Comparison of ENCODE assay signal across 1 cellular context in genomic region chr16:88452485-88453216, GRCh38.
TF ChIP-seq lines count a peak whose summit lies in the region.

No MANE protein-coding gene starts in this region.

TF ChIP-seq in K562, 482 proteins besides CTCF, POLR2A, EP300 and RAD21 (continued from another document and continues in another):
- no peak for TF ChIP-seq TAL1 (IDR thresholded peaks at IDR 0.05)
- TF ChIP-seq ZNF518B (CRISPR knock-in tag; IDR thresholded peaks at IDR 0.05): no peak
- TF ChIP-seq ZZZ3 (IDR thresholded peaks at IDR 0.05): no peak
- no peak for TF ChIP-seq ETS2 (tag; IDR thresholded peaks at IDR 0.05; ENCODE audit: borderline replicate concordance, poor library complexity, severe bottlenecking)
- TF ChIP-seq ARID4B (CRISPR knock-in tag; IDR thresholded peaks at IDR 0.05): peak; percentile 87
- TF ChIP-seq FUS (optimal IDR thresholded peaks at IDR 0.05; ENCODE audit: low read depth, low read length): peak; percentile 25
- no peak for TF ChIP-seq ID3 (CRISPR knock-in tag; IDR thresholded peaks at IDR 0.05)
- TF ChIP-seq ID3 (tag; IDR thresholded peaks at IDR 0.05): peak; percentile 63; the same call in 1 of the 2 replicates
- peak; percentile 73; the same call in 1 of the 2 replicates for TF ChIP-seq REST (CRISPR knock-in tag; IDR thresholded peaks at IDR 0.05; ENCODE audit: low read depth)
- no peak for TF ChIP-seq KDM2B (CRISPR knock-in tag; IDR thresholded peaks at IDR 0.05)
- TF ChIP-seq NR2C2 (CRISPR knock-in tag; IDR thresholded peaks at IDR 0.05): no peak
- TF ChIP-seq NR2C2 (tag; IDR thresholded peaks at IDR 0.05): peak; percentile 57
- TF ChIP-seq CBFB (CRISPR knock-in tag; IDR thresholded peaks at IDR 0.05): 0 out of 2 replicates have a peak, but pooled peaks have one; percentile 32
- TF ChIP-seq TAF9B (IDR thresholded peaks at IDR 0.05; ENCODE audit: partially characterized antibody): no peak
- no peak for TF ChIP-seq BCOR (IDR thresholded peaks at IDR 0.05)
- peak; percentile 24; the same call in 1 of the 2 replicates for TF ChIP-seq CBFA2T3 (IDR thresholded peaks at IDR 0.05)
- peak in 1 of 2 experiments; percentile 90; a peak in 1 of 3 replicates for TF ChIP-seq CBX3 (IDR thresholded peaks at IDR 0.05; ENCODE audit: borderline replicate concordance in 1 of 2, low read length in 2 of 2)
- no peak for TF ChIP-seq CCAR2 (IDR thresholded peaks at IDR 0.05; ENCODE audit: low read depth, low read length)
- no peak for TF ChIP-seq HNRNPUL1 (IDR thresholded peaks at IDR 0.05; ENCODE audit: low read length)
- TF ChIP-seq SNAPC5 (CRISPR knock-in tag; IDR thresholded peaks at IDR 0.05): no peak
- no peak for TF ChIP-seq SMARCB1 (IDR thresholded peaks at IDR 0.05; ENCODE audit: insufficient read length, low read depth)
- TF ChIP-seq ZNF280B (CRISPR knock-in tag; IDR thresholded peaks at IDR 0.05): no peak
- no peak for TF ChIP-seq ZNF175 (CRISPR knock-in tag; IDR thresholded peaks at IDR 0.05; ENCODE audit: low read depth)
- TF ChIP-seq DIDO1 (tag; IDR thresholded peaks at IDR 0.05; ENCODE audit: low read depth): no peak
- no peak for TF ChIP-seq ILF3 (IDR thresholded peaks at IDR 0.05; ENCODE audit: borderline replicate concordance)
- TF ChIP-seq RAD51 (IDR thresholded peaks at IDR 0.05; ENCODE audit: borderline replicate concordance, low read depth): no peak
- no peak for TF ChIP-seq GMEB1 (CRISPR knock-in tag; IDR thresholded peaks at IDR 0.05)
- TF ChIP-seq PURB (CRISPR knock-in tag; IDR thresholded peaks at IDR 0.05; ENCODE audit: low read depth): no peak
- 0 out of 2 replicates have a peak, but pooled peaks have one; percentile 85 for TF ChIP-seq IRF1 (CRISPR knock-in tag; IDR thresholded peaks at IDR 0.05; ENCODE audit: borderline replicate concordance)
- TF ChIP-seq YY1 (IDR thresholded peaks at IDR 0.05; ENCODE audit: borderline replicate concordance in 1 of 3, control insufficient read depth in 1 of 3, extremely low read depth in 1 of 3, insufficient read depth in 3 of 3, insufficient read length in 1 of 3, insufficient replicate concordance in 2 of 3, low read depth in 1 of 3, low read length in 2 of 3): no peak
- TF ChIP-seq USF1 (CRISPR knock-in tag; IDR thresholded peaks at IDR 0.05): peak; percentile 87
- no peak for TF ChIP-seq NFIC (IDR thresholded peaks at IDR 0.05)
- TF ChIP-seq TBL1XR1 (IDR thresholded peaks at IDR 0.05; ENCODE audit: low read length in 2 of 2): 0 out of 4 replicates have a peak, but pooled peaks of 1 of the 2 experiments have one; percentile 14
- peak; percentile 63; the same call in 1 of the 2 replicates for TF ChIP-seq ZNF263 (CRISPR knock-in tag; IDR thresholded peaks at IDR 0.05; ENCODE audit: borderline replicate concordance)
- TF ChIP-seq MED1 (CRISPR knock-in tag; IDR thresholded peaks at IDR 0.05; ENCODE audit: borderline replicate concordance): no peak
- TF ChIP-seq CUX1 (CRISPR knock-in tag; IDR thresholded peaks at IDR 0.05): no peak
- TF ChIP-seq RBFOX2 (IDR thresholded peaks at IDR 0.05; ENCODE audit: low read depth, low read length): peak; percentile 84
